In genomic region chr13:114314074-114314912, GRCh38 we compare ENCODE assay signal across 8 cellular contexts. TPM values are rescaled to one million over a fixed set of nuclear protein-coding genes. Genes with fewer than 3 reads are reported as not detected.
DNase-seq lines count a peak whose midpoint lies in the region; ATAC-seq lines count a peak whose summit lies in the region.

TSS of gene CHAMP1 (plus strand) at chr13:114314503. CDS start at chr13:114323843, 9,340 bp downstream.

- peaks cover 4% of the 10 kb centered on the region for H3K36me3 Mint-ChIP-seq in effector memory CD8-positive, alpha-beta T cell (ENCODE audit: insufficient read depth)
- H3K36me3 Mint-ChIP-seq in memory B cell, result peaks cover 2% of the 10 kb centered on the region

- H3K27ac Mint-ChIP-seq in effector memory CD8-positive, alpha-beta T cell, result peak within 1 kb of the TSS; percentile 87 to 94
- H3K27ac Mint-ChIP-seq in memory B cell, result peak within 1 kb of the TSS; percentile 92

- ATAC-seq in GM21367 (IDR thresholded peaks at IDR 0.05; ENCODE audit: unreplicated experiment) (peak; percentile 72), memory B cell (ENCODE audit: low read depth) (peak; percentile 81)
- peak; percentile 88 for ATAC-seq in effector memory CD8-positive, alpha-beta T cell (replicated peaks)

- peaks cover 29 to 34% of the 10 kb centered on the region in 2 donors for H3K4me1 Mint-ChIP-seq in effector memory CD8-positive, alpha-beta T cell (ENCODE audit: low read depth in 2 of 2)
- peaks cover 24% of the 10 kb centered on the region for H3K4me1 Mint-ChIP-seq in memory B cell

- H3K4me3 Mint-ChIP-seq in effector memory CD8-positive, alpha-beta T cell, result peak within 1 kb of the TSS; percentile 82 to 96
- peak within 1 kb of the TSS; percentile 95 for H3K4me3 Mint-ChIP-seq in memory B cell

- no peaks in the 10 kb centered on the region for H3K9me3 Mint-ChIP-seq in effector memory CD8-positive, alpha-beta T cell
- H3K9me3 Mint-ChIP-seq in memory B cell, result no peaks in the 10 kb centered on the region

- no peaks in the 10 kb centered on the region for H3K27me3 Mint-ChIP-seq in effector memory CD8-positive, alpha-beta T cell
- no peaks in the 10 kb centered on the region for H3K27me3 Mint-ChIP-seq in memory B cell

- DNase-seq in COR-L47 (lab: John Stamatoyannopoulos, UW) (peak; percentile 99), HT1080 (ENCODE audit: low read depth) (peak; percentile 97), NOMO-1 treated with dmso at 0.1 percent for 144 hours (lab: John Stamatoyannopoulos, UW; ENCODE audit: unreplicated experiment) (peak; percentile 96), memory B cell (ENCODE audit: low spot score in 2 of 2) (peak; percentile 75 to 79)
- peak; percentile 74 to 94 (median 87) for DNase-seq in activated CD8-positive, alpha-beta memory T cell treated with anti-CD3 and anti-CD28 coated beads for 48 hours (ENCODE audit: low read depth in 2 of 3, low spot score in 2 of 3)
- DNase-seq in effector memory CD8-positive, alpha-beta T cell, result peak; percentile 75 to 79 (median 79)
- DNase-seq in stimulated activated CD8-positive, alpha-beta memory T cell treated with anti-CD3 and anti-CD28 coated beads, Interleukin-12 subunit alpha, Interleukin-12 subunit beta, amount 100 ng/mL, for 1 hour (ENCODE audit: low read depth), result peak; percentile 85

RNA-seq across cellular contexts. Expression of gene CHAMP1, which starts in this region (rescaled TPM):
- 25.4 and 26.3 TPM in 2 replicates for total RNA-seq in HT1080 (2014; rRNA removed; shearing (Covaris generic))
- polyA plus RNA-seq in HT1080 (2015; cell fraction: cytosol; rRNA removed), result 48.5 and 54.1 TPM in 2 replicates
- polyA plus RNA-seq in HT1080 (2015; cell fraction: nucleus; rRNA removed), result 36.2 and 38.1 TPM in 2 replicates

Comparison
In these comparisons a context has a peak if more than half of its experiments do, and no peak if none do; other contexts are left out.
1. Peak in every context shown above with its lines: DNase-seq and ATAC-seq.